26 cellular contexts compared by ENCODE assay signal in genomic region chr5:19626218-19626617, GRCh38.
"Had no signal": no experiment of that assay in that cellular context is flagged by ENCODE, and none has a peak within 500 bp of the region (broad histone marks: within the 10 kb centered on the region; RNA-seq: fewer than 3 reads in every experiment).

No MANE protein-coding gene starts in this region.

- H3K36me3 ChIP-seq: breast epithelium, MG63, WERI-Rb-1 had no signal

- ATAC-seq: activated CD4-positive, alpha-beta T cell treated with anti-CD3 and anti-CD28 coated beads for 36 hours; activated T-helper 17 cell treated with anti-CD3 and anti-CD28 coated beads, Interleukin-2, amount 50 U/mL, for 72 hours; Panc1; Right ventricle myocardium inferior had no signal

- H3K27ac ChIP-seq: breast epithelium, SK-N-MC, WERI-Rb-1 had no signal

- DNase-seq: activated CD4-positive, alpha-beta memory T cell treated with anti-CD3 and anti-CD28 coated beads, Interleukin-2, amount 10 ng/mL, durations not matched to agents 7 days and 5 days; activated CD4-positive, alpha-beta T cell treated with anti-CD3 and anti-CD28 coated beads for 36 hours; activated CD4-positive, alpha-beta T cell treated with anti-CD3 and anti-CD28 coated beads, Interleukin-2, amount 50 U/mL, for 1 hour; activated gamma-delta T cell; activated naive CD4-positive, alpha-beta T cell treated with anti-CD3 and anti-CD28 coated beads for 36 hours; activated T-cell treated with anti-CD3 and anti-CD28 coated beads for 4 hours; activated T-cell treated with anti-CD3 and anti-CD28 coated beads, Interleukin-2, amount 50 U/mL, for 48 hours; central memory CD4-positive, alpha-beta T cell; MG63; NCI-H1105; NCI-H1436; NCI-H1694 treated with DMSO at 0.1 percent for 48 hours; NCI-H2081; NCI-H510A treated with DMSO at 0.1 percent for 48 hours; NCI-H69; NK-92 treated with Interleukin-12 subunit alpha and Interleukin-12 subunit beta, amount 100 ng/mL, for 24 hours; OCI-M1; RPMI8226; T-helper 1 cell; WERI-Rb-1 had no signal

- H3K4me3 Mint-ChIP-seq: activated CD4-positive, alpha-beta memory T cell treated with anti-CD3 and anti-CD28 coated beads, Interleukin-2, amount 10 ng/mL, durations not matched to agents 7 days and 5 days; activated CD4-positive, alpha-beta T cell treated with anti-CD3 and anti-CD28 coated beads for 36 hours; activated naive CD4-positive, alpha-beta T cell treated with anti-CD3 and anti-CD28 coated beads for 36 hours; activated naive CD8-positive, alpha-beta T cell; activated T-helper 17 cell treated with anti-CD3 and anti-CD28 coated beads, Interleukin-2, amount 50 U/mL, for 72 hours had no signal

- H3K4me1 ChIP-seq: breast epithelium had no signal

- H3K4me3 ChIP-seq: breast epithelium, MG63, SK-N-MC had no signal

- H3K27me3 Mint-ChIP-seq: activated CD4-positive, alpha-beta memory T cell treated with anti-CD3 and anti-CD28 coated beads, Interleukin-2, amount 10 ng/mL, durations not matched to agents 7 days and 5 days; activated CD4-positive, alpha-beta T cell treated with anti-CD3 and anti-CD28 coated beads for 36 hours; activated naive CD8-positive, alpha-beta T cell; activated T-helper 17 cell treated with anti-CD3 and anti-CD28 coated beads, Interleukin-2, amount 50 U/mL, for 72 hours had no signal

- H3K36me3 Mint-ChIP-seq: activated naive CD8-positive, alpha-beta T cell had no signal

- H3K27me3 ChIP-seq: breast epithelium, MG63 had no signal

- H3K27ac Mint-ChIP-seq: activated CD4-positive, alpha-beta memory T cell treated with anti-CD3 and anti-CD28 coated beads, Interleukin-2, amount 10 ng/mL, durations not matched to agents 7 days and 5 days; activated CD4-positive, alpha-beta T cell treated with anti-CD3 and anti-CD28 coated beads for 36 hours; activated naive CD4-positive, alpha-beta T cell treated with anti-CD3 and anti-CD28 coated beads for 36 hours; activated naive CD8-positive, alpha-beta T cell; activated T-helper 17 cell treated with anti-CD3 and anti-CD28 coated beads, Interleukin-2, amount 50 U/mL, for 72 hours had no signal

- H3K4me1 Mint-ChIP-seq: activated CD4-positive, alpha-beta memory T cell treated with anti-CD3 and anti-CD28 coated beads, Interleukin-2, amount 10 ng/mL, durations not matched to agents 7 days and 5 days; activated CD4-positive, alpha-beta T cell treated with anti-CD3 and anti-CD28 coated beads for 36 hours; activated T-helper 17 cell treated with anti-CD3 and anti-CD28 coated beads, Interleukin-2, amount 50 U/mL, for 72 hours had no signal

- H3K9me3 ChIP-seq: breast epithelium, MG63 had no signal
